17 cellular contexts compared by ENCODE assay signal in the genomic region with DNA sequence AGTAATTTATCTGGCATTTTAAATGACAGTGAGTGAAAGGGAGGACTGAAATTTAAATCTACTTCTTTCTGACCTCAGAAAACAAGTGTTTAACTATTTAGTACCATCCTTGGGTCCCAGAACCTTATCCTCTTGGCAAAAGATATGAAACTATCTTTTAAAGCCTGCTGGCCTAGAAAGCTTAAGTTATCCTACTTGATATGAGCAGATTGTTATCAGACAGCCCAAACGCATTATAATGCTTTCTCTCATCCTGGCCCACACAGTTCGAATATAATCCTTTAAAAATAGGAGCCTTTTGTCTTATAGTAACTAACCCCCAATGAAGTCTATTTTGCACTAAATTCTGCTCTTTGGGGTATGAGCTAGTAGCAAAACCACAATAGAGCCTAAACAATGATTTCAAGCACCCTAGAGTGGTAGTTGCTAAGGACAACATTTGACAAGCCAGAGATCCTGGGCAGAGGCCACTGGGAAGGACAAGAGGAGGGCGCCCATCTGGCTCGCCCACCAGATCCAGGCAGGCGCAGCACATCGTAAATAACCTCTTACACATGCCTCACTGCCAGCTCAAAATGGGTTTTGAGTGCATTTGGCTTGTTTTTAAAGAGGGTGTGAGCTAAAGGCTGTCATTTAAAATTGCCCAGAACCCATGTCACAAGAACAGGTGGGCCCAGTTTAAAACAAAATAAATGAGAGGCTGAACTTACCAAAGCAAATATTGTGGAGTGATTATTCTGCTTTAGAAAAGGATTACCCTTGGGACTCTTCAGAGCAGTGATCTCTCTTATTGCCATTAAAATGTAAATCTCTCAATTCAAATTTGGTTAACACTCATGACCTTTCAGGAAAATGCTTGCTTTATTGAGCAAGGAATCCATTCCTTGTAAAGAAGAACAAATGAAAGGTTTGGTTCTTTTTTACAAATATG. TPM values are rescaled to one million over a fixed set of nuclear protein-coding genes. Genes with fewer than 3 reads are reported as not detected.
A peak's percentile ranks its signal among the peaks of the same experiment; 100 is the strongest.
DNase-seq lines count a peak whose midpoint lies in the region; ATAC-seq and TF ChIP-seq lines count a peak whose summit lies in the region.
"Had no signal": no experiment of that assay in that cellular context is flagged by ENCODE, and none has a peak within 500 bp of the region (broad histone marks: within the 10 kb centered on the region; RNA-seq: fewer than 3 reads in every experiment).

No MANE protein-coding gene starts in this region.

- ATAC-seq in mucosa of descending colon, result no peak

- H2AFZ ChIP-seq in MM.1S (ENCODE audit: low read length), result 0 out of 2 replicates have a peak overlapping the region, but pooled peaks have one; percentile 54

- DNase-seq in MM.1S (no peak), NCI-H2029 treated with DMSO at 0.1 percent for 48 hours (lab: John Stamatoyannopoulos, UW) (peak; percentile 96), NCI-H748 treated with DMSO at 0.1 percent for 48 hours (lab: John Stamatoyannopoulos, UW) (peak; percentile 97), left kidney (ENCODE audit: low read depth, low spot score) (peak; percentile 39), LoVo (ENCODE audit: low spot score) (no peak), mucosa of descending colon (no peak), posterior vena cava (ENCODE audit: low spot score) (no peak)
- DNase-seq in activated effector memory CD4-positive, alpha-beta T cell treated with Interleukin-2 at 50 U/mL for 16 hours, result no peak
- DNase-seq: activated naive CD4-positive, alpha-beta T cell treated with anti-CD3 and anti-CD28 coated beads for 36 hours; cortex of kidney; kidney; occipital lobe; sigmoid colon; stimulated activated CD8-positive, alpha-beta memory T cell treated with anti-CD3 and anti-CD28 coated beads, Interleukin-4, amount 100 ng/mL, for 48 hours had no signal

- H4K20me1 ChIP-seq in MM.1S (ENCODE audit: insufficient read depth, low read length), result no peaks in the 10 kb centered on the region
- H4K20me1 ChIP-seq: BLaER1 treated with 17β-estradiol and CSF1 and Interleukin-3, amounts not matched to agents 10 nM and 100 nM had no signal

- H3K36me3 ChIP-seq in MM.1S (replicated peaks; ENCODE audit: insufficient read depth, low read length) (no peaks in the 10 kb centered on the region), mucosa of descending colon (ENCODE audit: low read depth) (no peaks in the 10 kb centered on the region)
- H3K36me3 ChIP-seq: BLaER1 treated with 17β-estradiol and CSF1 and Interleukin-3, amounts not matched to agents 10 nM and 100 nM; sigmoid colon; thoracic aorta had no signal

- H3K4me2 ChIP-seq in MM.1S (ENCODE audit: low read depth, low read length), result no peak overlapping the region
- H3K4me2 ChIP-seq: BLaER1 treated with 17β-estradiol and CSF1 and Interleukin-3, amounts not matched to agents 10 nM and 100 nM had no signal

- H3K79me2 ChIP-seq in MM.1S (ENCODE audit: low read length), result no peaks in the 10 kb centered on the region

- no peak overlapping the region for H3K9ac ChIP-seq in MM.1S (ENCODE audit: low read length)
- H3K9ac ChIP-seq: BLaER1 treated with 17β-estradiol and CSF1 and Interleukin-3, amounts not matched to agents 10 nM and 100 nM had no signal

- H3F3A ChIP-seq in MM.1S (ENCODE audit: insufficient read depth, low read length), result no peaks in the 10 kb centered on the region

- intact Hi-C loops in mucosa of descending colon (cut with DNase I, micrococcal nuclease) (loop anchor here (5.0 kb wide), 2 partner anchors 476 to 481 kb away; no protein-coding TSS in a partner anchor), posterior vena cava (cut with DNase I) (loop anchor here (5.0 kb wide), 2 partner anchors 476 to 481 kb away; no protein-coding TSS in a partner anchor)

- no peaks in the 10 kb centered on the region for H3K9me3 ChIP-seq in MM.1S (replicated peaks; ENCODE audit: insufficient read depth, low read length)
- H3K9me3 ChIP-seq in mucosa of descending colon, result no peaks in the 10 kb centered on the region
- H3K9me3 ChIP-seq: BLaER1 treated with 17β-estradiol and CSF1 and Interleukin-3, amounts not matched to agents 10 nM and 100 nM; sigmoid colon; thoracic aorta had no signal

- no peaks in the 10 kb centered on the region for H3K27me3 ChIP-seq in MM.1S (replicated peaks; ENCODE audit: insufficient read depth, low read length)
- H3K27me3 ChIP-seq: BLaER1 treated with 17β-estradiol and CSF1 and Interleukin-3, amounts not matched to agents 10 nM and 100 nM; sigmoid colon had no signal

- no peak for TF ChIP-seq CTCF in MM.1S (IDR thresholded peaks at IDR 0.05; ENCODE audit: low read length)
- no peak for TF ChIP-seq CTCF in mucosa of descending colon (IDR thresholded peaks at IDR 0.05)

- H3K4me1 ChIP-seq in MM.1S (ENCODE audit: low read length), result no peaks in the 10 kb centered on the region
- H3K4me1 ChIP-seq in mucosa of descending colon (ENCODE audit: low read depth), result no peaks in the 10 kb centered on the region
- H3K4me1 ChIP-seq: sigmoid colon had no signal

- H3K9me2 ChIP-seq in MM.1S (replicated peaks; ENCODE audit: insufficient read depth, low read length), result no peaks in the 10 kb centered on the region

- H3K4me3 ChIP-seq in MM.1S (ENCODE audit: low read length), result no peak overlapping the region
- no peak overlapping the region for H3K4me3 ChIP-seq in mucosa of descending colon
- H3K4me3 ChIP-seq: BLaER1 treated with 17β-estradiol and CSF1 and Interleukin-3, amounts not matched to agents 10 nM and 100 nM; GM12878; sigmoid colon; thoracic aorta had no signal

- H3K27ac ChIP-seq in MM.1S (ENCODE audit: low read length), result no peak overlapping the region
- H3K27ac ChIP-seq: BLaER1 treated with 17β-estradiol and CSF1 and Interleukin-3, amounts not matched to agents 10 nM and 100 nM; sigmoid colon; thoracic aorta had no signal

RNA-seq across cellular contexts. Expression of a gene that starts 37.7 kb away (rescaled TPM):
- total RNA-seq in mucosa of descending colon (10 to 100 TPM; 11.4 to 22.8 (median 15.5) TPM), posterior vena cava (10 to 100 TPM; 17.4 to 31.0 TPM)

Comparison
In these comparisons a context has a peak if more than half of its experiments do, and no peak if none do; other contexts are left out.
1. DNase-seq: peak in NCI-H2029 treated with DMSO at 0.1 percent for 48 hours (single experiment), NCI-H748 treated with DMSO at 0.1 percent for 48 hours (single experiment) and left kidney (single experiment); none in MM.1S (single experiment), activated effector memory CD4-positive, alpha-beta T cell treated with Interleukin-2 at 50 U/mL for 16 hours (single experiment), LoVo (single experiment), mucosa of descending colon (0 of 3) and posterior vena cava (single experiment).